22 cellular contexts compared by ENCODE assay signal in the genomic region with DNA sequence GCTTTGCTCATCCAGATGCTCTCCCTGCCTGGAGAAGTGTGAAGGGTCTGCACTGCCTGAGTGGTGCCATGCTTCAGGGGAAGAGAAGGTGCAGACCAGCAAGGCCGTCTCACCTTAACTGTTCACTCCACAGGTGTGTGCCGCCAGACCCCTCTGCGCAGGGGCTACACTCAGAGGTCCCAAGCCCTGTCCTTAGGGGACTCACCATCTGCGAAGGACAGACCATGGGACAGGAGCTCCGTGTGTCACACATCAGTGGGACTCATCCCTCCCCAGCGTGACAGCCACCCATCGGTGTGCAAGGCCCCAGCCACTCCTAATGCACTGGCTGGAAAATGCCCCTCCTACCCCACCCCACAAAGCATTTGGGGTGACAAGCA.
DNase-seq lines count a peak whose midpoint lies in the region; ATAC-seq, FAIRE-seq and TF ChIP-seq lines count a peak whose summit lies in the region.
"Had no signal": no experiment of that assay in that cellular context is flagged by ENCODE, and none has a peak within 500 bp of the region (broad histone marks: within the 10 kb centered on the region; RNA-seq: fewer than 3 reads in every experiment).

No MANE protein-coding gene starts in this region.

- H3K27me3 Mint-ChIP-seq in activated CD8-positive, alpha-beta memory T cell treated with anti-CD3 and anti-CD28 coated beads, Interleukin-2, amount 10 ng/mL, durations not matched to agents 7 days and 5 days, result no peaks in the 10 kb centered on the region

- no peaks in the 10 kb centered on the region for H3K36me3 Mint-ChIP-seq in activated CD8-positive, alpha-beta memory T cell treated with anti-CD3 and anti-CD28 coated beads, Interleukin-2, amount 10 ng/mL, durations not matched to agents 7 days and 5 days

- H3K4me1 Mint-ChIP-seq in activated CD8-positive, alpha-beta memory T cell treated with anti-CD3 and anti-CD28 coated beads, Interleukin-2, amount 10 ng/mL, durations not matched to agents 7 days and 5 days, result no peaks in the 10 kb centered on the region

- peak; percentile 21 for DNase-seq in Right ventricle myocardium superior
- no peak for DNase-seq in left cardiac atrium
- no peak for DNase-seq in bronchial epithelial cell (ENCODE audit: low read depth)
- DNase-seq in lower lobe of right lung, result peak; percentile 16
- DNase-seq in upper lobe of right lung, result peak; percentile 42
- no peak for DNase-seq in Kasumi-1 (lab: John Stamatoyannopoulos, UW)
- no peak for DNase-seq in activated CD8-positive, alpha-beta memory T cell treated with anti-CD3 and anti-CD28 coated beads, Interleukin-2, amount 10 ng/mL, durations not matched to agents 7 days and 5 days
- DNase-seq: 8988T; CD4-positive, alpha-beta T cell; IMR-90; KG1; MM.1S; NCI-H1417; NCI-H1694; NCI-H2029 treated with DMSO at 0.1 percent for 48 hours; NCI-H2227 treated with DMSO at 0.1 percent for 48 hours; NCI-H69 had no signal

- H3K27me3 ChIP-seq in bronchial epithelial cell (ENCODE audit: control insufficient read depth, insufficient read depth, low read length) (no peaks in the 10 kb centered on the region), lower lobe of right lung (ENCODE audit: low read depth) (peaks cover 13% of the 10 kb centered on the region), upper lobe of right lung (peaks cover 7% of the 10 kb centered on the region)
- H3K27me3 ChIP-seq: BLaER1 treated with 17β-estradiol and CSF1 and Interleukin-3, amounts not matched to agents 10 nM and 100 nM had no signal

- H3K4me3 ChIP-seq in bronchial epithelial cell (ENCODE audit: low read depth, low read length), result no peak overlapping the region
- H3K4me3 ChIP-seq in lower lobe of right lung, result no peak overlapping the region
- no peak overlapping the region for H3K4me3 ChIP-seq in upper lobe of right lung
- H3K4me3 ChIP-seq: BLaER1 treated with 17β-estradiol and CSF1 and Interleukin-3, amounts not matched to agents 10 nM and 100 nM had no signal

- ATAC-seq in Right ventricle myocardium superior (ENCODE audit: poor library complexity) (no peak), left cardiac atrium (no peak), lower lobe of right lung (no peak), upper lobe of right lung (no peak), HG03378 (IDR thresholded peaks at IDR 0.05; ENCODE audit: unreplicated experiment) (no peak)
- ATAC-seq in activated CD8-positive, alpha-beta memory T cell treated with anti-CD3 and anti-CD28 coated beads, Interleukin-2, amount 10 ng/mL, durations not matched to agents 7 days and 5 days, result no peak
- ATAC-seq: SK-N-SH treated with all-trans-retinoic acid at 6 μM for 48 hours had no signal

- no peak overlapping the region for H3K27ac ChIP-seq in lower lobe of right lung
- H3K27ac ChIP-seq in upper lobe of right lung, result no peak overlapping the region
- H3K27ac ChIP-seq: BLaER1 treated with 17β-estradiol and CSF1 and Interleukin-3, amounts not matched to agents 10 nM and 100 nM; RWPE1 had no signal

- H3K4me1 ChIP-seq in lower lobe of right lung, result no peaks in the 10 kb centered on the region
- H3K4me1 ChIP-seq in upper lobe of right lung, result no peaks in the 10 kb centered on the region

- no peak overlapping the region for H3K4me3 Mint-ChIP-seq in activated CD8-positive, alpha-beta memory T cell treated with anti-CD3 and anti-CD28 coated beads, Interleukin-2, amount 10 ng/mL, durations not matched to agents 7 days and 5 days
- H3K4me3 Mint-ChIP-seq: CD4-positive, alpha-beta T cell had no signal

- H3K27ac Mint-ChIP-seq in activated CD8-positive, alpha-beta memory T cell treated with anti-CD3 and anti-CD28 coated beads, Interleukin-2, amount 10 ng/mL, durations not matched to agents 7 days and 5 days, result no peak overlapping the region
- H3K27ac Mint-ChIP-seq: CD4-positive, alpha-beta T cell had no signal

- intact Hi-C loops in Right ventricle myocardium superior (cut with DNase I), result no loop called here
- intact Hi-C loops in left cardiac atrium (cut with DNase I), result no loop called here
- intact Hi-C loops in lower lobe of right lung (cut with DNase I), result no loop called here
- intact Hi-C loops in upper lobe of right lung (cut with DNase I), result no loop called here

- H3K9me3 Mint-ChIP-seq in activated CD8-positive, alpha-beta memory T cell treated with anti-CD3 and anti-CD28 coated beads, Interleukin-2, amount 10 ng/mL, durations not matched to agents 7 days and 5 days (ENCODE audit: low read depth), result peaks cover 3% of the 10 kb centered on the region

- CTCF ChIA-PET in activated CD8-positive, alpha-beta memory T cell treated with anti-CD3 and anti-CD28 coated beads, Interleukin-2, amount 10 ng/mL, durations not matched to agents 7 days and 5 days (lab: Charles Lee), result no interaction called here

- H3K9me3 ChIP-seq in lower lobe of right lung (no peaks in the 10 kb centered on the region), upper lobe of right lung (peaks cover 10% of the 10 kb centered on the region)

- peak; percentile 52 for FAIRE-seq in bronchial epithelial cell (lab: Jason Lieb, UNC)
- FAIRE-seq: D721Med had no signal

- H3K36me3 ChIP-seq in bronchial epithelial cell (ENCODE audit: control insufficient read depth, insufficient read depth, low read length) (no peaks in the 10 kb centered on the region), lower lobe of right lung (no peaks in the 10 kb centered on the region), upper lobe of right lung (no peaks in the 10 kb centered on the region)
- H3K36me3 ChIP-seq: BLaER1 treated with 17β-estradiol and CSF1 and Interleukin-3, amounts not matched to agents 10 nM and 100 nM had no signal

- TF ChIP-seq CTCF in bronchial epithelial cell (IDR thresholded peaks at IDR 0.05; ENCODE audit: insufficient read depth, low read length, severe bottlenecking) (no peak), lower lobe of right lung (IDR thresholded peaks at IDR 0.05) (no peak), upper lobe of right lung (IDR thresholded peaks at IDR 0.05) (no peak)

Comparison
In these comparisons a context has a peak if more than half of its experiments do, and no peak if none do; other contexts are left out.
1. DNase-seq: peak in Right ventricle myocardium superior (single experiment), lower lobe of right lung (single experiment) and upper lobe of right lung (single experiment); none in left cardiac atrium (single experiment), bronchial epithelial cell (single experiment), Kasumi-1 (0 of 2) and activated CD8-positive, alpha-beta memory T cell treated with anti-CD3 and anti-CD28 coated beads, Interleukin-2, amount 10 ng/mL, durations not matched to agents 7 days and 5 days (single experiment).